8 cellular contexts compared by ENCODE assay signal in the genomic region with DNA sequence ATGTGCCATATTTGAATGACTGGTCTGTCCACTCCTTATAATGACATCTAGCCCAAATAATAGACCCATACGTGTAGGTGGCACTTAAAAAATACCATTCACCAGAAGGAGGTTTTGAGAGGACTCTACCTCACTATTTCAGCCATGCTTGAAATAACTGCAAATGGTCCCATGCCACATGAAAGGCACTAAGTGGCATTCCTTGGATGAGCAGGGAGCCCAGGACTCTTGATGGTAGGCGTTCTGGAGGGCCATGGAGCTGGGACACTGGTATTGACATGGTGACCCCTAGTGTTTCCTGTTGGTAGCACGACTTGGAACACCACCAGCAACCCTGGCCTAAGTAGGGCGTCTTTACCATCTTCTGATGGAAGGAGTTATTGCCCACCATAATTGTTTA.
DNase-seq lines count a peak whose midpoint lies in the region; ATAC-seq, FAIRE-seq and TF ChIP-seq lines count a peak whose summit lies in the region.

No MANE protein-coding gene starts in this region.

- no peak overlapping the region for H3K27ac ChIP-seq in astrocyte (ENCODE audit: low read depth, low read length)
- no peak overlapping the region for H3K27ac ChIP-seq in hepatocyte
- no peak overlapping the region for H3K27ac ChIP-seq in spleen

- peaks cover 2% of the 10 kb centered on the region for H3K4me1 Mint-ChIP-seq in astrocyte (ENCODE audit: low read depth, unreplicated experiment)

- TF ChIP-seq POLR2A in spleen (IDR thresholded peaks at IDR 0.05), result no peak

- no peak overlapping the region for H3K27ac Mint-ChIP-seq in astrocyte (ENCODE audit: unreplicated experiment)

- H3K9me2 ChIP-seq in hepatocyte (replicated peaks; ENCODE audit: insufficient read depth), result no peaks in the 10 kb centered on the region

- WGBS in hepatocyte (ENCODE audit: low lambda C conversion rate, missing lambda C conversion rate), result 41% methylated on average over 4 of the region's 4 CpGs
- 31 to 40% (median 39%) methylated on average over 3 to 4 of the region's 4 CpGs for WGBS in spleen, 5 donors

- FAIRE-seq in astrocyte (lab: Jason Lieb, UNC), result no peak

- H3K27me3 ChIP-seq in astrocyte (ENCODE audit: insufficient read depth, low read length), result no peaks in the 10 kb centered on the region
- H3K27me3 ChIP-seq in hepatocyte, result no peaks in the 10 kb centered on the region
- H3K27me3 ChIP-seq in spleen (replicated peaks in 1 of 7), result no peaks in the 10 kb centered on the region

- no peak overlapping the region for H3K4me3 Mint-ChIP-seq in astrocyte (ENCODE audit: unreplicated experiment)

- peaks cover 7% of the 10 kb centered on the region for H3K4me1 ChIP-seq in astrocyte (ENCODE audit: insufficient read depth, low read length)
- no peaks in the 10 kb centered on the region for H3K4me1 ChIP-seq in hepatocyte (ENCODE audit: insufficient read depth)
- H3K4me1 ChIP-seq in spleen, result no peaks in the 10 kb centered on the region

- H4K20me1 ChIP-seq in astrocyte (ENCODE audit: insufficient read depth, low read length) (no peaks in the 10 kb centered on the region), hepatocyte (ENCODE audit: insufficient read depth, poor library complexity, severe bottlenecking) (no peaks in the 10 kb centered on the region)

- H2AFZ ChIP-seq in astrocyte (ENCODE audit: low read depth, low read length) (no peak overlapping the region), hepatocyte (no peak overlapping the region)

- H3K36me3 ChIP-seq in astrocyte (ENCODE audit: insufficient read depth, low read length) (no peaks in the 10 kb centered on the region), hepatocyte (replicated peaks; ENCODE audit: insufficient read depth, low read depth) (no peaks in the 10 kb centered on the region), spleen (no peaks in the 10 kb centered on the region)

- H3K79me2 ChIP-seq in astrocyte (ENCODE audit: insufficient read depth, low read length), result no peaks in the 10 kb centered on the region
- no peaks in the 10 kb centered on the region for H3K79me2 ChIP-seq in hepatocyte

- H3K27me3 Mint-ChIP-seq in astrocyte (ENCODE audit: low read depth, unreplicated experiment), result peaks cover 28% of the 10 kb centered on the region

- DNase-seq in AG08396 (ENCODE audit: low spot score), result peak; percentile 63
- DNase-seq in NCI-H524 (lab: John Stamatoyannopoulos, UW), result peak; percentile 53 to 79
- DNase-seq in astrocyte (ENCODE audit: low read depth), result peak; percentile 35
- peak; percentile 72 for DNase-seq in hepatocyte (ENCODE audit: low spot score)
- DNase-seq in spleen, result no peak
- no peak for DNase-seq in retina

- TF ChIP-seq CTCF in GM12873 (IDR thresholded peaks at IDR 0.05; ENCODE audit: insufficient read depth, low read depth, low read length, missing control alignments) (peak; percentile 87), astrocyte (IDR thresholded peaks at IDR 0.05; ENCODE audit: insufficient read depth, low read depth, low read length) (peak; percentile 38), hepatocyte (IDR thresholded peaks at IDR 0.05; ENCODE audit: poor library complexity) (peak; percentile 48), spleen (IDR thresholded peaks at IDR 0.05 in 8 of 11, conservative IDR thresholded peaks at IDR 0.05 in 3 of 11) (peak in 9 of 11 experiments; percentile 20 to 69 (median 55))

- H3K4me2 ChIP-seq in astrocyte (ENCODE audit: low read length), result no peak overlapping the region
- no peak overlapping the region for H3K4me2 ChIP-seq in hepatocyte

- H3K9me3 Mint-ChIP-seq in astrocyte (ENCODE audit: unreplicated experiment), result no peaks in the 10 kb centered on the region

- H3K36me3 Mint-ChIP-seq in astrocyte (ENCODE audit: low read depth, unreplicated experiment), result no peaks in the 10 kb centered on the region

- H3K9me3 ChIP-seq in astrocyte (ENCODE audit: insufficient read depth, low read depth, low read length), result no peaks in the 10 kb centered on the region
- no peaks in the 10 kb centered on the region for H3K9me3 ChIP-seq in hepatocyte (ENCODE audit: low read depth)
- no peaks in the 10 kb centered on the region for H3K9me3 ChIP-seq in spleen

- no peak overlapping the region for H3K9ac ChIP-seq in astrocyte (ENCODE audit: low read length)

- ATAC-seq in HG03045 (IDR thresholded peaks at IDR 0.05; ENCODE audit: unreplicated experiment), result peak; percentile 68

- intact Hi-C loops in spleen (cut with DNase I; ENCODE audit: low total_unique reads), result loop anchor here (10.0 kb wide), 1 partner anchor 692 kb away; no protein-coding TSS in a partner anchor

- H3K4me3 ChIP-seq in astrocyte (ENCODE audit: insufficient read depth, low read depth, low read length) (no peak overlapping the region), hepatocyte (no peak overlapping the region), spleen (no peak overlapping the region)

Comparison
In these comparisons a context has a peak if more than half of its experiments do, and no peak if none do; other contexts are left out.
1. DNase-seq: peak in AG08396 (single experiment), NCI-H524 (2 of 2), astrocyte (single experiment) and hepatocyte (single experiment); none in spleen (single experiment) and retina (single experiment).
2. Peak in every context shown above with its lines, with median percentiles within 50 percentile points of each other: CTCF ChIP-seq.